In genomic region chr17:15092261-15092660, GRCh38 we compare ENCODE assay signal across 34 cellular contexts.
"Had no signal": no experiment of that assay in that cellular context is flagged by ENCODE, and none has a peak within 500 bp of the region (broad histone marks: within the 10 kb centered on the region; RNA-seq: fewer than 3 reads in every experiment).

No MANE protein-coding gene starts in this region.

- H3K4me3 Mint-ChIP-seq: activated B cell treated with CpG ODN at 0.5 μM for 24 hours; activated CD4-positive, alpha-beta memory T cell treated with anti-CD3 and anti-CD28 coated beads, Interleukin-2, amount 10 ng/mL, durations not matched to agents 7 days and 5 days; activated CD8-positive, alpha-beta memory T cell treated with anti-CD3 and anti-CD28 coated beads, Interleukin-2, amount 10 ng/mL, durations not matched to agents 7 days and 5 days; activated naive CD8-positive, alpha-beta T cell treated with anti-CD3 and anti-CD28 coated beads for 36 hours; activated T-cell treated with anti-CD3 and anti-CD28 coated beads, Interleukin-2, amount 50 U/mL, for 72 hours; activated T-helper 17 cell treated with anti-CD3 and anti-CD28 coated beads, Interleukin-2, amount 50 U/mL, for 72 hours; central memory CD8-positive, alpha-beta T cell had no signal

- H3K9me3 Mint-ChIP-seq: activated B cell treated with CpG ODN at 0.5 μM for 24 hours; activated CD4-positive, alpha-beta memory T cell treated with anti-CD3 and anti-CD28 coated beads, Interleukin-2, amount 10 ng/mL, durations not matched to agents 7 days and 5 days; activated naive CD8-positive, alpha-beta T cell treated with anti-CD3 and anti-CD28 coated beads for 36 hours; activated T-cell treated with anti-CD3 and anti-CD28 coated beads, Interleukin-2, amount 50 U/mL, for 72 hours; activated T-helper 17 cell treated with anti-CD3 and anti-CD28 coated beads, Interleukin-2, amount 50 U/mL, for 72 hours; central memory CD8-positive, alpha-beta T cell had no signal

- H3K27ac Mint-ChIP-seq: activated B cell treated with CpG ODN at 0.5 μM for 24 hours; activated CD4-positive, alpha-beta memory T cell treated with anti-CD3 and anti-CD28 coated beads, Interleukin-2, amount 10 ng/mL, durations not matched to agents 7 days and 5 days; activated CD8-positive, alpha-beta memory T cell treated with anti-CD3 and anti-CD28 coated beads, Interleukin-2, amount 10 ng/mL, durations not matched to agents 7 days and 5 days; activated naive CD8-positive, alpha-beta T cell treated with anti-CD3 and anti-CD28 coated beads for 36 hours; activated T-cell treated with anti-CD3 and anti-CD28 coated beads, Interleukin-2, amount 50 U/mL, for 72 hours; activated T-helper 17 cell treated with anti-CD3 and anti-CD28 coated beads, Interleukin-2, amount 50 U/mL, for 72 hours had no signal

- H3K27ac ChIP-seq: brain microvascular endothelial cell, Peyer's patch, VCaP had no signal

- H3K4me1 Mint-ChIP-seq: activated B cell treated with CpG ODN at 0.5 μM for 24 hours; activated CD4-positive, alpha-beta memory T cell treated with anti-CD3 and anti-CD28 coated beads, Interleukin-2, amount 10 ng/mL, durations not matched to agents 7 days and 5 days; activated CD8-positive, alpha-beta memory T cell treated with anti-CD3 and anti-CD28 coated beads, Interleukin-2, amount 10 ng/mL, durations not matched to agents 7 days and 5 days; activated naive CD8-positive, alpha-beta T cell treated with anti-CD3 and anti-CD28 coated beads for 36 hours; activated T-helper 17 cell treated with anti-CD3 and anti-CD28 coated beads, Interleukin-2, amount 50 U/mL, for 72 hours; central memory CD8-positive, alpha-beta T cell had no signal

- H3K4me1 ChIP-seq: Peyer's patch had no signal

- ATAC-seq: activated CD8-positive, alpha-beta memory T cell treated with anti-CD3 and anti-CD28 coated beads, Interleukin-2, amount 10 ng/mL, durations not matched to agents 7 days and 5 days; activated T-cell treated with anti-CD3 and anti-CD28 coated beads, Interleukin-2, amount 50 U/mL, for 72 hours; activated T-helper 17 cell treated with anti-CD3 and anti-CD28 coated beads, Interleukin-2, amount 50 U/mL, for 72 hours had no signal

- H3K4me3 ChIP-seq: MG63, Peyer's patch had no signal

- H3K27me3 ChIP-seq: brain microvascular endothelial cell, MG63, Peyer's patch had no signal

- H3K9me3 ChIP-seq: MG63, Peyer's patch had no signal

- H3K36me3 ChIP-seq: brain microvascular endothelial cell, MG63, Peyer's patch had no signal

- DNase-seq: activated B cell treated with CpG ODN at 0.5 μM for 24 hours; activated CD4-positive, alpha-beta memory T cell treated with anti-CD3 and anti-CD28 coated beads, Interleukin-2, amount 10 ng/mL, durations not matched to agents 7 days and 5 days; activated CD4-positive, alpha-beta T cell treated with anti-CD3 and anti-CD28 coated beads for 1 hour; activated CD4-positive, alpha-beta T cell treated with anti-CD3 and anti-CD28 coated beads for 48 hours; activated CD8-positive, alpha-beta memory T cell treated with anti-CD3 and anti-CD28 coated beads for 24 hours; activated CD8-positive, alpha-beta memory T cell treated with anti-CD3 and anti-CD28 coated beads, Interleukin-2, amount 10 ng/mL, durations not matched to agents 7 days and 5 days; activated CD8-positive, alpha-beta memory T cell treated with anti-CD3 and anti-CD28 coated beads, Interleukin-2, amount 50 U/mL, for 48 hours; activated effector memory CD4-positive, alpha-beta T cell treated with anti-CD3 and anti-CD28 coated beads, Interleukin-2, amount 50 U/mL, for 16 hours; activated naive CD4-positive, alpha-beta T cell; activated naive CD4-positive, alpha-beta T cell treated with anti-CD3 and anti-CD28 coated beads, Interleukin-2, amount 50 U/mL, for 16 hours; activated naive CD8-positive, alpha-beta T cell treated with anti-CD3 and anti-CD28 coated beads for 36 hours; activated T-cell treated with anti-CD3 and anti-CD28 coated beads, Interleukin-2, amount 50 U/mL, for 1 hour; activated T-cell treated with anti-CD3 and anti-CD28 coated beads, Interleukin-2, amount 50 U/mL, for 72 hours; amniotic stem cell; aorta; Kasumi-1; KG1; MG63; NCI-H1048; NCI-H1436 treated with DMSO at 0.1 percent for 48 hours; NCI-H1694 treated with DMSO at 0.1 percent for 48 hours; NCI-H2029; NCI-H345; NCI-H524 treated with DMSO at 0.1 percent for 48 hours; NCI-H748 treated with DMSO at 0.1 percent for 48 hours; NK-92 treated with Interleukin-12 subunit alpha and Interleukin-12 subunit beta, amount 100 ng/mL, for 24 hours; Peyer's patch; SW 1271; T-helper 2 cell; T-helper 9 cell had no signal

- H3K36me3 Mint-ChIP-seq: activated CD8-positive, alpha-beta memory T cell treated with anti-CD3 and anti-CD28 coated beads, Interleukin-2, amount 10 ng/mL, durations not matched to agents 7 days and 5 days; activated naive CD8-positive, alpha-beta T cell treated with anti-CD3 and anti-CD28 coated beads for 36 hours had no signal

- H3K27me3 Mint-ChIP-seq: activated B cell treated with CpG ODN at 0.5 μM for 24 hours; activated CD4-positive, alpha-beta memory T cell treated with anti-CD3 and anti-CD28 coated beads, Interleukin-2, amount 10 ng/mL, durations not matched to agents 7 days and 5 days; activated CD8-positive, alpha-beta memory T cell treated with anti-CD3 and anti-CD28 coated beads, Interleukin-2, amount 10 ng/mL, durations not matched to agents 7 days and 5 days had no signal
